Comparison of ENCODE assay signal across 18 cellular contexts in genomic region chr1:30272288-30273020, GRCh38.
A peak's percentile ranks its signal among the peaks of the same experiment; 100 is the strongest.
DNase-seq lines count a peak whose midpoint lies in the region; ATAC-seq, FAIRE-seq and TF ChIP-seq lines count a peak whose summit lies in the region.
"Had no signal": no experiment of that assay in that cellular context is flagged by ENCODE, and none has a peak within 500 bp of the region (broad histone marks: within the 10 kb centered on the region; RNA-seq: fewer than 3 reads in every experiment).

No MANE protein-coding gene starts in this region.

- H3F3A ChIP-seq in MM.1S (ENCODE audit: insufficient read depth, low read length) = no peaks in the 10 kb centered on the region

- H3K9me3 ChIP-seq in BLaER1 treated with 17β-estradiol and CSF1 and Interleukin-3, amounts not matched to agents 10 nM and 100 nM (replicated peaks in 1 of 11) = peaks cover 15 to 27% (median 19%) of the 10 kb centered on the region in 11 experiments
- peaks cover 0 to 15% (median 0%) of the 10 kb centered on the region in 8 donors for H3K9me3 ChIP-seq in spleen
- H3K9me3 ChIP-seq in naive thymus-derived CD4-positive, alpha-beta T cell (ENCODE audit: control insufficient read depth in 2 of 3, low read length in 3 of 3) = no peaks in the 10 kb centered on the region
- no peaks in the 10 kb centered on the region for H3K9me3 ChIP-seq in MM.1S (replicated peaks; ENCODE audit: insufficient read depth, low read length)
- H3K9me3 ChIP-seq: BE2C, Caco-2 had no signal

- peaks cover 0 to 1% (median 0%) of the 10 kb centered on the region in 7 donors for H3K4me1 Mint-ChIP-seq in naive thymus-derived CD4-positive, alpha-beta T cell
- H3K4me1 Mint-ChIP-seq: CD8-positive, alpha-beta memory T cell had no signal

- POLR2A ChIA-PET in naive thymus-derived CD4-positive, alpha-beta T cell (lab: Charles Lee) = no interaction called here

- H3K4me1 ChIP-seq in BLaER1 treated with 17β-estradiol and CSF1 and Interleukin-3, amounts not matched to agents 10 nM and 100 nM = peaks cover 0 to 49% (median 38%) of the 10 kb centered on the region in 10 experiments; a peak in 16 of 20 replicates
- H3K4me1 ChIP-seq in spleen (no peaks in the 10 kb centered on the region), MM.1S (ENCODE audit: low read length) (no peaks in the 10 kb centered on the region)
- H3K4me1 ChIP-seq in naive thymus-derived CD4-positive, alpha-beta T cell (ENCODE audit: control insufficient read depth in 2 of 2, insufficient read depth in 2 of 2, low read length in 2 of 2) = no peaks in the 10 kb centered on the region
- H3K4me1 ChIP-seq: BE2C, Caco-2 had no signal

- 0 out of 22 replicates have a peak overlapping the region, but pooled peaks of 3 of the 11 experiments have one; percentile 1 to 41 (median 10) for H3K27ac ChIP-seq in BLaER1 treated with 17β-estradiol and CSF1 and Interleukin-3, amounts not matched to agents 10 nM and 100 nM
- H3K27ac ChIP-seq in spleen = no peak overlapping the region
- no peak overlapping the region for H3K27ac ChIP-seq in naive thymus-derived CD4-positive, alpha-beta T cell (ENCODE audit: low read depth, low read length)
- no peak overlapping the region for H3K27ac ChIP-seq in substantia nigra (ENCODE audit: low read depth, low read length, poor library complexity, severe bottlenecking)
- no peak overlapping the region for H3K27ac ChIP-seq in MM.1S (ENCODE audit: low read length)

- peak overlapping the region in 9 of 11 experiments; percentile 9 to 70 (median 63); a peak in 16 of 22 replicates for H3K4me2 ChIP-seq in BLaER1 treated with 17β-estradiol and CSF1 and Interleukin-3, amounts not matched to agents 10 nM and 100 nM
- no peak overlapping the region for H3K4me2 ChIP-seq in MM.1S (ENCODE audit: low read depth, low read length)

- no peaks in the 10 kb centered on the region for H3K36me3 Mint-ChIP-seq in naive thymus-derived CD4-positive, alpha-beta T cell
- H3K36me3 Mint-ChIP-seq: CD8-positive, alpha-beta memory T cell had no signal

- H3K27me3 Mint-ChIP-seq in naive thymus-derived CD4-positive, alpha-beta T cell = peaks cover 0 to 14% (median 9%) of the 10 kb centered on the region in 5 donors

- no peak overlapping the region for H3K4me3 Mint-ChIP-seq in naive thymus-derived CD4-positive, alpha-beta T cell
- H3K4me3 Mint-ChIP-seq: CD8-positive, alpha-beta memory T cell; HFFc6 had no signal

- peaks cover 0 to 5% (median 0%) of the 10 kb centered on the region in 11 donors for H3K9me3 Mint-ChIP-seq in naive thymus-derived CD4-positive, alpha-beta T cell
- H3K9me3 Mint-ChIP-seq: CD8-positive, alpha-beta memory T cell had no signal

- H4K20me1 ChIP-seq in BLaER1 treated with 17β-estradiol and CSF1 and Interleukin-3, amounts not matched to agents 10 nM and 100 nM = no peaks in the 10 kb centered on the region
- H4K20me1 ChIP-seq in MM.1S (ENCODE audit: insufficient read depth, low read length) = no peaks in the 10 kb centered on the region

- H3K36me3 ChIP-seq in BLaER1 treated with 17β-estradiol and CSF1 and Interleukin-3, amounts not matched to agents 10 nM and 100 nM = peaks cover 0 to 6% (median 0%) of the 10 kb centered on the region in 11 experiments; a peak in 4 of 22 replicates
- H3K36me3 ChIP-seq in bronchial epithelial cell (ENCODE audit: control insufficient read depth, insufficient read depth, low read length) (no peaks in the 10 kb centered on the region), spleen (no peaks in the 10 kb centered on the region), MM.1S (replicated peaks; ENCODE audit: insufficient read depth, low read length) (no peaks in the 10 kb centered on the region)
- H3K36me3 ChIP-seq in naive thymus-derived CD4-positive, alpha-beta T cell (ENCODE audit: control insufficient read depth in 2 of 3, insufficient read depth in 3 of 3, low read length in 3 of 3) = no peaks in the 10 kb centered on the region
- H3K36me3 ChIP-seq: BE2C had no signal

- CTCF ChIA-PET in naive thymus-derived CD4-positive, alpha-beta T cell (lab: Charles Lee) = no interaction called here

- intact Hi-C loops in spleen (cut with DNase I; ENCODE audit: low total_unique reads) = no loop called here
- intact Hi-C loops in naive thymus-derived CD4-positive, alpha-beta T cell (cut with micrococcal nuclease) = no loop called here

- H3K9me2 ChIP-seq in MM.1S (replicated peaks; ENCODE audit: insufficient read depth, low read length) = no peaks in the 10 kb centered on the region

- H2AFZ ChIP-seq in MM.1S (ENCODE audit: low read length) = no peak overlapping the region

- H3K79me2 ChIP-seq in MM.1S (ENCODE audit: low read length) = no peaks in the 10 kb centered on the region

- H3K27ac Mint-ChIP-seq in naive thymus-derived CD4-positive, alpha-beta T cell = no peak overlapping the region
- H3K27ac Mint-ChIP-seq: CD8-positive, alpha-beta memory T cell; HFFc6 had no signal

- DNase-seq in bronchial epithelial cell (ENCODE audit: low read depth) (no peak), islet precursor cell (peak; percentile 29), spleen (peak; percentile 24), substantia nigra (lab: John Stamatoyannopoulos, UW) (no peak), SW480 (ENCODE audit: low spot score) (no peak), MM.1S (no peak)
- DNase-seq in naive thymus-derived CD4-positive, alpha-beta T cell = no peak
- DNase-seq: BE2C; Caco-2; CD8-positive, alpha-beta memory T cell; DND-41; GDM1; HCEC 1CT; HFFc6 had no signal

- TF ChIP-seq POLR2A in spleen (IDR thresholded peaks at IDR 0.05) = no peak

- no peaks in the 10 kb centered on the region for H3K27me3 ChIP-seq in BLaER1 treated with 17β-estradiol and CSF1 and Interleukin-3, amounts not matched to agents 10 nM and 100 nM
- H3K27me3 ChIP-seq in bronchial epithelial cell (ENCODE audit: control insufficient read depth, insufficient read depth, low read length) = no peaks in the 10 kb centered on the region
- peaks cover 0 to 60% (median 0%) of the 10 kb centered on the region in 7 donors for H3K27me3 ChIP-seq in spleen (replicated peaks in 1 of 7)
- H3K27me3 ChIP-seq in naive thymus-derived CD4-positive, alpha-beta T cell (ENCODE audit: control insufficient read depth in 2 of 2, insufficient read depth in 2 of 2, low read length in 2 of 2) = no peaks in the 10 kb centered on the region
- peaks cover 67% of the 10 kb centered on the region for H3K27me3 ChIP-seq in MM.1S (replicated peaks; ENCODE audit: insufficient read depth, low read length)
- H3K27me3 ChIP-seq: BE2C had no signal

- H3K4me3 ChIP-seq in BLaER1 treated with 17β-estradiol and CSF1 and Interleukin-3, amounts not matched to agents 10 nM and 100 nM = no peak overlapping the region
- no peak overlapping the region for H3K4me3 ChIP-seq in bronchial epithelial cell (ENCODE audit: low read depth, low read length)
- H3K4me3 ChIP-seq in spleen = no peak overlapping the region
- no peak overlapping the region for H3K4me3 ChIP-seq in naive thymus-derived CD4-positive, alpha-beta T cell (ENCODE audit: low read length)
- no peak overlapping the region for H3K4me3 ChIP-seq in MM.1S (ENCODE audit: low read length)

- 53 to 69% (median 61%) methylated on average over 6 of the region's 6 CpGs for WGBS in spleen, 5 donors

- no peak overlapping the region for H3K9ac ChIP-seq in BLaER1 treated with 17β-estradiol and CSF1 and Interleukin-3, amounts not matched to agents 10 nM and 100 nM
- no peak overlapping the region for H3K9ac ChIP-seq in MM.1S (ENCODE audit: low read length)

- ATAC-seq in naive thymus-derived CD4-positive, alpha-beta T cell = no peak

- TF ChIP-seq CTCF in bronchial epithelial cell (IDR thresholded peaks at IDR 0.05; ENCODE audit: insufficient read depth, low read length, severe bottlenecking) = no peak
- no peak for TF ChIP-seq CTCF in spleen (IDR thresholded peaks at IDR 0.05 in 8 of 11, conservative IDR thresholded peaks at IDR 0.05 in 3 of 11)
- TF ChIP-seq CTCF in MM.1S (IDR thresholded peaks at IDR 0.05; ENCODE audit: low read length) = no peak

- peak; percentile 80 for FAIRE-seq in bronchial epithelial cell (lab: Jason Lieb, UNC)
- FAIRE-seq: A204.1, GM12892, H1 had no signal

Comparison
In these comparisons a context has a peak if more than half of its experiments do, and no peak if none do; other contexts are left out.
1. DNase-seq: peak in islet precursor cell (single experiment) and spleen (single experiment); none in bronchial epithelial cell (single experiment), naive thymus-derived CD4-positive, alpha-beta T cell (0 of 9), substantia nigra (0 of 49), SW480 (single experiment) and MM.1S (single experiment).